Comparison of ENCODE assay signal across 1 cellular context in the genomic region with DNA sequence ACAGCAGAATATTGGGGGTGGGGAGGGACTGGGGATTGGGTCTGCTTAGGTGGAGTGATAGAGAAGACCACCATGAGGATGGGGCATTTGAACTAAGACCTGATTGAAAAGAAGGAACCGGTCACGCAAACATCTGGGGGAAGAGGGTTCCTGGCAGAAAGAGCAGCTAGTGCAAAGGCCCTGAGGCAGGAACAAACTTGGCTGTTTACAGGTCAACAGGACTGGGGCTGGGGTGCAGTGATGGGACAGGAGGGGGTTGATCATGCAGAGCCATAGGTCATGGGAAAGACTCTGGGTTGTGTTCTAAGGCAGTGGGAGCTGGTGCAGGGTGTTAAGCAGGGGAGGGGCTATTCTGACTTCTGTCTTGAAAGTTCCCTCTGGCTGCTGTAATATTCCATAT.
TF ChIP-seq lines count a peak whose summit lies in the region.

No MANE protein-coding gene starts in this region.

TF ChIP-seq in K562, 482 proteins besides CTCF, POLR2A, EP300 and RAD21:
- TF ChIP-seq RBM25 (IDR thresholded peaks at IDR 0.05; ENCODE audit: low read depth, low read length, severe bottlenecking) (peak; percentile 81), BCOR (IDR thresholded peaks at IDR 0.05) (0 out of 2 replicates have a peak, but pooled peaks have one; percentile 35)
- TF ChIP-seq, protein P1, sequence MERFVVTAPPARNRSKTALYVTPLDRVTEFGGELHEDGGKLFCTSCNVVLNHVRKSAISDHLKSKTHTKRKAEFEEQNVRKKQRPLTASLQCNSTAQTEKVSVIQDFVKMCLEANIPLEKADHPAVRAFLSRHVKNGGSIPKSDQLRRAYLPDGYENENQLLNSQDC (CRISPR knock-in tag; IDR thresholded peaks at IDR 0.05): no peak
- TF ChIP-seq, protein P2, sequence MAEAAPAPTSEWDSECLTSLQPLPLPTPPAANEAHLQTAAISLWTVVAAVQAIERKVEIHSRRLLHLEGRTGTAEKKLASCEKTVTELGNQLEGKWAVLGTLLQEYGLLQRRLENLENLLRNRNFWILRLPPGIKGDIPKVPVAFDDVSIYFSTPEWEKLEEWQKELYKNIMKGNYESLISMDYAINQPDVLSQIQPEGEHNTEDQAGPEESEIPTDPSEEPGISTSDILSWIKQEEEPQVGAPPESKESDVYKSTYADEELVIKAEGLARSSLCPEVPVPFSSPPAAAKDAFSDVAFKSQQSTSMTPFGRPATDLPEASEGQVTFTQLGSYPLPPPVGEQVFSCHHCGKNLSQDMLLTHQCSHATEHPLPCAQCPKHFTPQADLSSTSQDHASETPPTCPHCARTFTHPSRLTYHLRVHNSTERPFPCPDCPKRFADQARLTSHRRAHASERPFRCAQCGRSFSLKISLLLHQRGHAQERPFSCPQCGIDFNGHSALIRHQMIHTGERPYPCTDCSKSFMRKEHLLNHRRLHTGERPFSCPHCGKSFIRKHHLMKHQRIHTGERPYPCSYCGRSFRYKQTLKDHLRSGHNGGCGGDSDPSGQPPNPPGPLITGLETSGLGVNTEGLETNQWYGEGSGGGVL (CRISPR knock-in tag; IDR thresholded peaks at IDR 0.05): no peak
